Comparison of ENCODE assay signal across 15 cellular contexts in the genomic region with DNA sequence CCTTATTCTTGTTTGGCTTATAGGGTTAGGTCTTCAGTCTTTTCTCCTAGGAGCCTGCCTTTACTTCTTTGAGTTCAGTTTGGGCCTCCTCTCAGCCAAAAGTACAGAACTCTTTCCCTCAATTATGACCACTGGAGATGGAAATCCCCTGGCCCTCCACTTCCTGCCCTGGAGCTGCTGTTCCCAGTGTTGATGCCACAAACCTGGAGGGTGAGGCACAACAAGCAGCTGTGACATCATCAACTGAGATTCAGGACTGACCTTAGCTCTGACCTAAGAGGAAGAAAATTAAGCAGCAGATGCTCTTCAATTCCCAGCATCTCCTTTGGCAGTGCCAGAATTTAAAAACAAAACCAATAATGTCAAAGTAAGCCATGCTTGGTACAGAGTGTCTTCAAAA. TPM values are rescaled to one million over a fixed set of nuclear protein-coding genes. Genes with fewer than 3 reads are reported as not detected.
DNase-seq lines count a peak whose midpoint lies in the region; ATAC-seq and TF ChIP-seq lines count a peak whose summit lies in the region.
"Had no signal": no experiment of that assay in that cellular context is flagged by ENCODE, and none has a peak within 500 bp of the region (broad histone marks: within the 10 kb centered on the region; RNA-seq: fewer than 3 reads in every experiment).

No MANE protein-coding gene starts in this region.

- no peak overlapping the region for H3K9ac ChIP-seq in skeletal muscle satellite cell (ENCODE audit: low read depth, low read length)

- H3K9me3 ChIP-seq in skeletal muscle satellite cell (replicated peaks; ENCODE audit: low read length): no peaks in the 10 kb centered on the region

- H3K4me1 ChIP-seq in skeletal muscle satellite cell (ENCODE audit: control insufficient read depth, insufficient read depth, low read length): peaks cover 32% of the 10 kb centered on the region

- peaks cover 23% of the 10 kb centered on the region for H3K4me1 Mint-ChIP-seq in activated naive CD8-positive, alpha-beta T cell (ENCODE audit: low read depth)
- H3K4me1 Mint-ChIP-seq in activated naive CD8-positive, alpha-beta T cell treated with anti-CD3 and anti-CD28 coated beads for 36 hours: peaks cover 22% of the 10 kb centered on the region

- H3K4me3 Mint-ChIP-seq in activated naive CD8-positive, alpha-beta T cell: peak overlapping the region; percentile 86
- H3K4me3 Mint-ChIP-seq in activated naive CD8-positive, alpha-beta T cell treated with anti-CD3 and anti-CD28 coated beads for 36 hours: no peak overlapping the region
- H3K4me3 Mint-ChIP-seq: activated CD4-positive, alpha-beta T cell treated with anti-CD3 and anti-CD28 coated beads, Interleukin-2, amount 10 ng/mL, durations not matched to agents 7 days and 5 days had no signal

- ATAC-seq in HG02798 (IDR thresholded peaks at IDR 0.05; ENCODE audit: poor library complexity, unreplicated experiment): no peak
- no peak for ATAC-seq in HG03045 (IDR thresholded peaks at IDR 0.05; ENCODE audit: unreplicated experiment)
- ATAC-seq: left ventricle myocardium superior had no signal

- H3K36me3 Mint-ChIP-seq in activated naive CD8-positive, alpha-beta T cell: peaks cover 10% of the 10 kb centered on the region
- peaks cover 1% of the 10 kb centered on the region for H3K36me3 Mint-ChIP-seq in activated naive CD8-positive, alpha-beta T cell treated with anti-CD3 and anti-CD28 coated beads for 36 hours

- H3K36me3 ChIP-seq in skeletal muscle satellite cell (ENCODE audit: insufficient read depth, low read length): no peaks in the 10 kb centered on the region

- H3K27me3 Mint-ChIP-seq in activated naive CD8-positive, alpha-beta T cell: peaks cover 40% of the 10 kb centered on the region
- peaks cover 53% of the 10 kb centered on the region for H3K27me3 Mint-ChIP-seq in activated naive CD8-positive, alpha-beta T cell treated with anti-CD3 and anti-CD28 coated beads for 36 hours

- no peak for TF ChIP-seq CTCF in epithelial cell of esophagus (IDR thresholded peaks at IDR 0.05; ENCODE audit: insufficient read depth, low read depth, low read length, missing control alignments)

- no peak overlapping the region for H3K4me3 ChIP-seq in epithelial cell of esophagus (ENCODE audit: low read length)
- H3K4me3 ChIP-seq in skeletal muscle satellite cell (ENCODE audit: low read length): no peak overlapping the region

- H3K9me3 Mint-ChIP-seq in activated naive CD8-positive, alpha-beta T cell (ENCODE audit: low read depth): no peaks in the 10 kb centered on the region
- no peaks in the 10 kb centered on the region for H3K9me3 Mint-ChIP-seq in activated naive CD8-positive, alpha-beta T cell treated with anti-CD3 and anti-CD28 coated beads for 36 hours
- H3K9me3 Mint-ChIP-seq: activated CD4-positive, alpha-beta T cell treated with anti-CD3 and anti-CD28 coated beads, Interleukin-2, amount 10 ng/mL, durations not matched to agents 7 days and 5 days had no signal

- no peaks in the 10 kb centered on the region for H3K27me3 ChIP-seq in skeletal muscle satellite cell (ENCODE audit: control insufficient read depth, insufficient read depth, low read length)

- peak overlapping the region; percentile 99 for H3K4me2 ChIP-seq in skeletal muscle satellite cell (ENCODE audit: low read length)

- DNase-seq in activated naive CD8-positive, alpha-beta T cell treated with anti-CD3 and anti-CD28 coated beads for 36 hours: no peak
- peak; percentile 82 for DNase-seq in M059J (ENCODE audit: low read depth)
- peak; percentile 49 for DNase-seq in epithelial cell of esophagus (ENCODE audit: low read depth)
- DNase-seq in NCI-H128 (lab: John Stamatoyannopoulos, UW; ENCODE audit: unreplicated experiment): no peak
- DNase-seq: activated CD4-positive, alpha-beta T cell treated with anti-CD3 and anti-CD28 coated beads, Interleukin-2, amount 10 ng/mL, durations not matched to agents 7 days and 5 days; activated naive CD4-positive, alpha-beta T cell treated with anti-CD3 and anti-CD28 coated beads, Interleukin-2, amount 50 U/mL, for 16 hours; dermis blood vessel endothelial cell; left ventricle myocardium superior; NCI-H1417 treated with DMSO at 0.1 percent for 48 hours; NCI-H526 treated with DMSO at 0.1 percent for 48 hours; stimulated activated CD4-positive, alpha-beta T cell treated with anti-CD3 and anti-CD28 coated beads, Interleukin-1b, Interleukin-23, amount 100 ng/mL, for 48 hours had no signal

- no peak overlapping the region for H3K27ac Mint-ChIP-seq in activated naive CD8-positive, alpha-beta T cell
- no peak overlapping the region for H3K27ac Mint-ChIP-seq in activated naive CD8-positive, alpha-beta T cell treated with anti-CD3 and anti-CD28 coated beads for 36 hours
- H3K27ac Mint-ChIP-seq: activated CD4-positive, alpha-beta T cell treated with anti-CD3 and anti-CD28 coated beads, Interleukin-2, amount 10 ng/mL, durations not matched to agents 7 days and 5 days had no signal

RNA-seq across cellular contexts. Expression of gene ABTB2, which starts 3.0 kb away (rescaled TPM):
- total RNA-seq in activated naive CD8-positive, alpha-beta T cell treated with anti-CD3 and anti-CD28 coated beads for 36 hours: 1 to 10 TPM; 1.4 to 1.5 TPM
- total RNA-seq in M059J (2014; rRNA removed; shearing (Covaris generic)): 1.8 and 3.2 TPM in 2 replicates
- total RNA-seq in skeletal muscle satellite cell (2012; rRNA removed): 0.51 and 2.0 TPM in 2 replicates

Comparison
In these comparisons a context has a peak if more than half of its experiments do, and no peak if none do; other contexts are left out.
1. DNase-seq: peak in M059J (single experiment) and epithelial cell of esophagus (single experiment); none in activated naive CD8-positive, alpha-beta T cell treated with anti-CD3 and anti-CD28 coated beads for 36 hours (single experiment) and NCI-H128 (single experiment).